Comparison of ENCODE assay signal across 11 cellular contexts in genomic region chr1:78370356-78370755, GRCh38.
A peak's percentile ranks its signal among the peaks of the same experiment; 100 is the strongest.
DNase-seq lines count a peak whose midpoint lies in the region; ATAC-seq, FAIRE-seq and TF ChIP-seq lines count a peak whose summit lies in the region.
"Had no signal": no experiment of that assay in that cellular context is flagged by ENCODE, and none has a peak within 500 bp of the region (broad histone marks: within the 10 kb centered on the region; RNA-seq: fewer than 3 reads in every experiment).

No MANE protein-coding gene starts in this region.

- H3K4me1 ChIP-seq in spleen: no peaks in the 10 kb centered on the region

- no peak for TF ChIP-seq POLR2A in H54 (IDR thresholded peaks at IDR 0.05; ENCODE audit: low read depth, low read length)
- no peak for TF ChIP-seq POLR2A in spleen (IDR thresholded peaks at IDR 0.05)

- H3K27me3 ChIP-seq in spleen (replicated peaks in 1 of 7): no peaks in the 10 kb centered on the region

- no peak overlapping the region for H3K27ac ChIP-seq in spleen
- H3K27ac ChIP-seq: PC-9 had no signal

- FAIRE-seq in GM18507 (lab: Jason Lieb, UNC) (peak; percentile 54), H54 (lab: Jason Lieb, UNC) (peak; percentile 96)

- H3K36me3 ChIP-seq in spleen: no peaks in the 10 kb centered on the region

- in situ Hi-C loops in KBM-7 (cut with MboI; ENCODE audit: low pct_unique_long_range_greater_than_20kb, low sequenced_read_pairs): no loop called here

- TF ChIP-seq CTCF in spleen (IDR thresholded peaks at IDR 0.05 in 8 of 11, conservative IDR thresholded peaks at IDR 0.05 in 3 of 11): no peak

- H3K9me3 ChIP-seq in spleen: no peaks in the 10 kb centered on the region

- no peak overlapping the region for H3K4me3 ChIP-seq in spleen
- H3K4me3 ChIP-seq: PC-9, skin epidermis had no signal

- no peak for ATAC-seq in GM21515 (IDR thresholded peaks at IDR 0.05; ENCODE audit: unreplicated experiment)
- ATAC-seq: activated T-cell treated with anti-CD3 and anti-CD28 coated beads, Interleukin-2, amount 50 U/mL, for 4 hours had no signal

- intact Hi-C loops in spleen (cut with DNase I; ENCODE audit: low total_unique reads): no loop called here

- no peak for DNase-seq in GM18507 (ENCODE audit: extremely low spot score, insufficient read length, low read depth)
- DNase-seq in H54 (ENCODE audit: insufficient read length, low spot score): no peak
- peak; percentile 33 for DNase-seq in HS-5 (ENCODE audit: low read depth)
- DNase-seq in fibroblast of the conjunctiva (ENCODE audit: low read depth): peak; percentile 47
- DNase-seq in spleen: no peak
- DNase-seq in KBM-7: no peak
- DNase-seq in ureter (ENCODE audit: low spot score): no peak
- DNase-seq: activated T-cell treated with anti-CD3 and anti-CD28 coated beads, Interleukin-2, amount 50 U/mL, for 4 hours; PC-9 had no signal

- WGBS in spleen, 5 donors: 2 to 23% (median 13%) methylated on average over 2 of the region's 2 CpGs

Comparison
In these comparisons a context has a peak if more than half of its experiments do, and no peak if none do; other contexts are left out.
1. DNase-seq: peak in HS-5 (single experiment) and fibroblast of the conjunctiva (single experiment); none in GM18507 (single experiment), H54 (single experiment), spleen (single experiment), KBM-7 (single experiment) and ureter (single experiment).